17 cellular contexts compared by ENCODE assay signal in genomic region chr15:101522091-101522490, GRCh38. TPM values are rescaled to one million over a fixed set of nuclear protein-coding genes. Genes with fewer than 3 reads are reported as not detected.
A peak's percentile ranks its signal among the peaks of the same experiment; 100 is the strongest.
DNase-seq lines count a peak whose midpoint lies in the region; ATAC-seq and TF ChIP-seq lines count a peak whose summit lies in the region.
"Had no signal": no experiment of that assay in that cellular context is flagged by ENCODE, and none has a peak within 500 bp of the region (broad histone marks: within the 10 kb centered on the region; RNA-seq: fewer than 3 reads in every experiment).

No MANE protein-coding gene starts in this region.

- in situ Hi-C loops in transverse colon (cut with MboI; ENCODE audit: low pct_ligation_motif_present in 1 of 4, low pct_unique_long_range_greater_than_20kb in 1 of 4, low sequenced_read_pairs in 3 of 4), result no loop called here

- DNase-seq in Right ventricle myocardium superior, result peak; percentile 28
- DNase-seq in left ventricle myocardium superior, result no peak
- DNase-seq in mucosa of descending colon, result peak; percentile 55 to 68 (median 64)
- peak; percentile 46 for DNase-seq in transverse colon
- no peak for DNase-seq in NCI-H82 (lab: John Stamatoyannopoulos, UW)
- no peak for DNase-seq in H4 (ENCODE audit: low spot score)
- no peak for DNase-seq in C1 segment of cervical spinal cord (lab: John Stamatoyannopoulos, UW)
- DNase-seq: 8988T, Caco-2, DMS53, KG1, NCI-H1105, NCI-H1694 treated with DMSO at 0.1 percent for 48 hours, NCI-H774 had no signal

- no peak for ATAC-seq in Right ventricle myocardium superior (ENCODE audit: poor library complexity)
- no peak for ATAC-seq in left ventricle myocardium superior
- peak; percentile 61 for ATAC-seq in mucosa of descending colon
- ATAC-seq: GM12878 had no signal

- H3K27me3 ChIP-seq in transverse colon, result no peaks in the 10 kb centered on the region

- TF ChIP-seq POLR2A in transverse colon (IDR thresholded peaks at IDR 0.05), result no peak

- H3K9me3 ChIP-seq in mucosa of descending colon, result peaks cover 15% of the 10 kb centered on the region
- H3K9me3 ChIP-seq in transverse colon, result peaks cover 15% of the 10 kb centered on the region in 2 donors

- intact Hi-C loops in Right ventricle myocardium superior (cut with DNase I), result no loop called here
- intact Hi-C loops in left ventricle myocardium superior (cut with micrococcal nuclease), result no loop called here
- intact Hi-C loops in mucosa of descending colon (cut with DNase I, micrococcal nuclease), result no loop called here
- intact Hi-C loops in transverse colon (cut with DNase I; ENCODE audit: low total_unique reads), result no loop called here

- WGBS in transverse colon (ENCODE audit: low coverage in 1 of 2), 2 donors, result 28 to 56% methylated on average over 2 to 11 of the region's 11 CpGs

- H3K4me1 ChIP-seq in mucosa of descending colon (ENCODE audit: low read depth) (peaks cover 42% of the 10 kb centered on the region), transverse colon (peaks cover 12 to 35% (median 24%) of the 10 kb centered on the region in 4 donors)

- TF ChIP-seq EP300 in transverse colon (IDR thresholded peaks at IDR 0.05; ENCODE audit: low read depth), result no peak

- peak overlapping the region; percentile 99 for H3K27ac ChIP-seq in cingulate gyrus (ENCODE audit: low read depth, low read length)
- peak overlapping the region; percentile 84 to 88 (median 84) for H3K27ac ChIP-seq in transverse colon
- H3K27ac ChIP-seq: C4-2B had no signal

- TF ChIP-seq CTCF in mucosa of descending colon (IDR thresholded peaks at IDR 0.05) (no peak), transverse colon (IDR thresholded peaks at IDR 0.05) (no peak)

- H3K36me3 ChIP-seq in mucosa of descending colon (ENCODE audit: low read depth), result no peaks in the 10 kb centered on the region
- no peaks in the 10 kb centered on the region for H3K36me3 ChIP-seq in transverse colon

- no peak overlapping the region for H3K4me3 ChIP-seq in mucosa of descending colon
- no peak overlapping the region for H3K4me3 ChIP-seq in transverse colon
- H3K4me3 ChIP-seq: GM12878 had no signal

RNA-seq across cellular contexts. Expression of gene PCSK6, which starts 32.6 kb away (rescaled TPM):
- total RNA-seq in Right ventricle myocardium superior (34.7 TPM), left ventricle myocardium superior (31.9 TPM), mucosa of descending colon (10 to 100 TPM; 21.3 to 58.4 (median 30.3) TPM), transverse colon (100 to 1,000 TPM in 1 of 4 donors, 10 to 100 TPM in 3; 20.3 to 119 (median 49.7) TPM)
- not detected in 2 replicates for total RNA-seq in H4 (2014; rRNA removed; shearing (Covaris generic))

Comparison
In these comparisons a context has a peak if more than half of its experiments do, and no peak if none do; other contexts are left out.
1. DNase-seq: peak in Right ventricle myocardium superior (single experiment), mucosa of descending colon (3 of 3) and transverse colon (single experiment); none in left ventricle myocardium superior (single experiment), NCI-H82 (single experiment), H4 (single experiment) and C1 segment of cervical spinal cord (0 of 14).
2. RNA of gene PCSK6, which starts 32.6 kb away (total RNA-seq): 20.3 to 119 TPM in transverse colon, 34.7 TPM in Right ventricle myocardium superior (single experiment), 31.9 TPM in left ventricle myocardium superior (single experiment) and 21.3 to 58.4 TPM in mucosa of descending colon; not detected in H4; every median in the first group is over 10 times any median in the second.